Comparison of ENCODE assay signal across 9 cellular contexts in genomic region chr2:154375625-154376020, GRCh38.
A peak's percentile ranks its signal among the peaks of the same experiment; 100 is the strongest.
DNase-seq lines count a peak whose midpoint lies in the region; ATAC-seq and TF ChIP-seq lines count a peak whose summit lies in the region.
"Had no signal": no experiment of that assay in that cellular context is flagged by ENCODE, and none has a peak within 500 bp of the region (broad histone marks: within the 10 kb centered on the region; RNA-seq: fewer than 3 reads in every experiment).

No MANE protein-coding gene starts in this region.

- POLR2A ChIA-PET in MCF 10A (lab: Yijun Ruan, JAX), result no interaction called here

- TF ChIP-seq POLR2A in breast epithelium (IDR thresholded peaks at IDR 0.05), result no peak

- H3K36me3 ChIP-seq in breast epithelium, result no peaks in the 10 kb centered on the region
- H3K36me3 ChIP-seq: BLaER1 treated with 17β-estradiol and CSF1 and Interleukin-3, amounts not matched to agents 10 nM and 100 nM had no signal

- CTCF ChIA-PET in MCF 10A (lab: Yijun Ruan, JAX), result interaction anchor here (0.6 to 4.0 kb wide), 18 partner anchors 12 to 1654 kb away, joined by 3 to 22 read pairs (median 3); partner anchors contain the start of gene RPRM

- TF ChIP-seq CTCF in MCF 10A (IDR thresholded peaks at IDR 0.05; ENCODE audit: unreplicated experiment) (peak; percentile 65), breast epithelium (IDR thresholded peaks at IDR 0.05) (peak in 1 of 3 donors; percentile 17), brain (conservative IDR thresholded peaks at IDR 0.05) (peak; percentile 69 to 79)

- ATAC-seq in activated T-cell treated with anti-CD3 and anti-CD28 coated beads, Interleukin-2, amount 50 U/mL, for 72 hours (replicated peaks in 1 of 2), result no peak

- H3K4me3 Mint-ChIP-seq in MCF 10A (ENCODE audit: unreplicated experiment), result peak overlapping the region; percentile 52
- H3K4me3 Mint-ChIP-seq in brain, result peak overlapping the region in 3 of 5 experiments; percentile 53 to 72 (median 66)
- no peak overlapping the region for H3K4me3 Mint-ChIP-seq in activated T-cell treated with anti-CD3 and anti-CD28 coated beads, Interleukin-2, amount 50 U/mL, for 72 hours

- BruUV-seq in MCF 10A (replicated peaks; lab: Mats Ljungman, UMichigan), result no TSS peak

- H3K27me3 Mint-ChIP-seq in MCF 10A (ENCODE audit: insufficient read depth, unreplicated experiment) (peaks cover 63% of the 10 kb centered on the region), brain (no peaks in the 10 kb centered on the region)
- H3K27me3 Mint-ChIP-seq in activated T-cell treated with anti-CD3 and anti-CD28 coated beads, Interleukin-2, amount 50 U/mL, for 72 hours (ENCODE audit: low read depth), result no peaks in the 10 kb centered on the region

- H3K4me1 Mint-ChIP-seq in MCF 10A (ENCODE audit: insufficient read depth, unreplicated experiment), result peaks cover 8% of the 10 kb centered on the region
- H3K4me1 Mint-ChIP-seq in brain, result peaks cover 11% of the 10 kb centered on the region
- H3K4me1 Mint-ChIP-seq in activated T-cell treated with anti-CD3 and anti-CD28 coated beads, Interleukin-2, amount 50 U/mL, for 72 hours (ENCODE audit: low read depth), result no peaks in the 10 kb centered on the region

- intact Hi-C loops in MCF 10A (cut with micrococcal nuclease), result loop anchor here (1.0 to 10.0 kb wide), 7 partner anchors 503 to 1631 kb away; partner anchors contain the start of gene GALNT13
- intact Hi-C loops in breast epithelium (cut with DNase I; ENCODE audit: low total_unique reads), result no loop called here

- H3K27ac Mint-ChIP-seq in MCF 10A (ENCODE audit: low read depth, unreplicated experiment), result no peak overlapping the region
- H3K27ac Mint-ChIP-seq in brain, result peak overlapping the region in 4 of 5 experiments; percentile 11 to 62 (median 16)
- no peak overlapping the region for H3K27ac Mint-ChIP-seq in activated T-cell treated with anti-CD3 and anti-CD28 coated beads, Interleukin-2, amount 50 U/mL, for 72 hours

- peaks cover 0 to 7% of the 10 kb centered on the region in 2 donors for H3K27me3 ChIP-seq in breast epithelium
- H3K27me3 ChIP-seq: BLaER1 treated with 17β-estradiol and CSF1 and Interleukin-3, amounts not matched to agents 10 nM and 100 nM had no signal

- H3K27ac ChIP-seq in breast epithelium, result no peak overlapping the region
- H3K27ac ChIP-seq: BLaER1 treated with 17β-estradiol and CSF1 and Interleukin-3, amounts not matched to agents 10 nM and 100 nM had no signal

- H3K36me3 Mint-ChIP-seq in MCF 10A (ENCODE audit: insufficient read depth, unreplicated experiment) (no peaks in the 10 kb centered on the region), brain (no peaks in the 10 kb centered on the region)
- no peaks in the 10 kb centered on the region for H3K36me3 Mint-ChIP-seq in activated T-cell treated with anti-CD3 and anti-CD28 coated beads, Interleukin-2, amount 50 U/mL, for 72 hours (ENCODE audit: insufficient read depth in 2 of 2)

- H3K4me1 ChIP-seq in breast epithelium, result no peaks in the 10 kb centered on the region
- H3K4me1 ChIP-seq: BLaER1 treated with 17β-estradiol and CSF1 and Interleukin-3, amounts not matched to agents 10 nM and 100 nM had no signal

- DNase-seq in MCF 10A (ENCODE audit: unreplicated experiment) (peak; percentile 60), breast epithelium (ENCODE audit: low spot score in 2 of 2) (no peak), NCI-H446 (lab: John Stamatoyannopoulos, UW) (peak; percentile 43 to 72), lung microvascular endothelial cell (ENCODE audit: low read depth in 2 of 2) (peak; percentile 1 to 21), HK-2 (ENCODE audit: unreplicated experiment) (no peak)
- DNase-seq in activated T-cell treated with anti-CD3 and anti-CD28 coated beads, Interleukin-2, amount 50 U/mL, for 72 hours, result no peak
- no peak for DNase-seq in activated effector memory CD4-positive, alpha-beta T cell treated with anti-CD3 and anti-CD28 coated beads, Interleukin-2, amount 50 U/mL, for 16 hours

- H3K9me3 ChIP-seq in breast epithelium, result no peaks in the 10 kb centered on the region
- H3K9me3 ChIP-seq: BLaER1 treated with 17β-estradiol and CSF1 and Interleukin-3, amounts not matched to agents 10 nM and 100 nM had no signal

- no peaks in the 10 kb centered on the region for H3K9me3 Mint-ChIP-seq in MCF 10A (ENCODE audit: unreplicated experiment)
- no peaks in the 10 kb centered on the region for H3K9me3 Mint-ChIP-seq in brain
- peaks cover 3% of the 10 kb centered on the region in 2 donors for H3K9me3 Mint-ChIP-seq in activated T-cell treated with anti-CD3 and anti-CD28 coated beads, Interleukin-2, amount 50 U/mL, for 72 hours

- H3K4me3 ChIP-seq in breast epithelium, result no peak overlapping the region
- H3K4me3 ChIP-seq: BLaER1 treated with 17β-estradiol and CSF1 and Interleukin-3, amounts not matched to agents 10 nM and 100 nM had no signal

Comparison
In these comparisons a context has a peak if more than half of its experiments do, and no peak if none do; other contexts are left out.
1. DNase-seq: peak in MCF 10A (single experiment), NCI-H446 (2 of 2) and lung microvascular endothelial cell (2 of 2); none in breast epithelium (0 of 2), HK-2 (single experiment), activated T-cell treated with anti-CD3 and anti-CD28 coated beads, Interleukin-2, amount 50 U/mL, for 72 hours (0 of 2) and activated effector memory CD4-positive, alpha-beta T cell treated with anti-CD3 and anti-CD28 coated beads, Interleukin-2, amount 50 U/mL, for 16 hours (single experiment).
2. H3K27ac Mint-ChIP-seq: peak in brain (4 of 5); none in MCF 10A (single experiment) and activated T-cell treated with anti-CD3 and anti-CD28 coated beads, Interleukin-2, amount 50 U/mL, for 72 hours (single experiment).
3. H3K4me3 Mint-ChIP-seq: peak in MCF 10A (single experiment) and brain (3 of 5); none in activated T-cell treated with anti-CD3 and anti-CD28 coated beads, Interleukin-2, amount 50 U/mL, for 72 hours (0 of 2).